In the genomic region with DNA sequence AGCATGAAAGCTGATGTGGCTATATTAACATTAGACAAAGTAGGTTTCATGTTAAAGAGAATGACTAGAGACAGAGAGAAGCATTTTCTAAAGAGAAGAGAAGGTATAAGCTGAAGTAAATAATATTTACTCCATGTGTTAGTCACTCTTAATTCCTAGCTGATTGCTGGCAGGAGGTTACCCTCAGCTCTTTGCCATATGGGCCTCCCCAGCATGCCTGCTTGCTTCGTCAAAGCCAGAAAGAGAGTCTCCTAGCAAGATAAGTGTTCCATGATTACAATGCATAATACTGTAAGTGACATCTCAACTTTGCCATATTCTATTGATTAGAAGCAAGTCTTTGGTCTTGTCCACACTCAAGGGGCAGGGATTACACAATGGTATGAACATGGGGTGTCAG, we compare ENCODE assay signal across 12 cellular contexts.
"Had no signal": no experiment of that assay in that cellular context is flagged by ENCODE, and none has a peak within 500 bp of the region (broad histone marks: within the 10 kb centered on the region; RNA-seq: fewer than 3 reads in every experiment).

No MANE protein-coding gene starts in this region.

- H3K9me3 Mint-ChIP-seq: activated T-helper 1 cell treated with anti-CD3 and anti-CD28 coated beads, Interleukin-12 subunit alpha, Interleukin-12 subunit beta, Interleukin-2, Interleukin-4 antibody, amounts not matched to agents 30 ng/mL and 10 ng/mL and 1 ng/mL, durations not matched to agents 14 hours and 24 hours and 36 hours had no signal

- H3K36me3 Mint-ChIP-seq: naive B cell, neural progenitor cell had no signal

- H3K27me3 Mint-ChIP-seq: naive B cell had no signal

- H3K4me3 Mint-ChIP-seq: activated T-helper 1 cell treated with anti-CD3 and anti-CD28 coated beads, Interleukin-12 subunit alpha, Interleukin-12 subunit beta, Interleukin-2, Interleukin-4 antibody, amounts not matched to agents 30 ng/mL and 10 ng/mL and 1 ng/mL, durations not matched to agents 14 hours and 24 hours and 36 hours; naive B cell; neural progenitor cell had no signal

- DNase-seq: activated naive CD4-positive, alpha-beta T cell; kidney; left lung; naive B cell; ovary; stimulated activated CD4-positive, alpha-beta T cell treated with anti-CD3 and anti-CD28 coated beads, Interleukin-2, amount 100 ng/mL, for 48 hours; stimulated activated naive CD4-positive, alpha-beta T cell; T-helper 9 cell; transverse colon had no signal

- H3K27ac Mint-ChIP-seq: activated T-helper 1 cell treated with anti-CD3 and anti-CD28 coated beads, Interleukin-12 subunit alpha, Interleukin-12 subunit beta, Interleukin-2, Interleukin-4 antibody, amounts not matched to agents 30 ng/mL and 10 ng/mL and 1 ng/mL, durations not matched to agents 14 hours and 24 hours and 36 hours; naive B cell; neural progenitor cell had no signal

- H3K4me1 Mint-ChIP-seq: naive B cell, neural progenitor cell had no signal

- ATAC-seq: activated CD4-positive, CD25-positive, alpha-beta regulatory T cell treated with anti-CD3 and anti-CD28 coated beads, Interleukin-2, amount 50 U/mL, for 24 hours; left lung had no signal
